In genomic region chr11:95042906-95043305, GRCh38 we compare ENCODE assay signal across 38 cellular contexts. TPM values are rescaled to one million over a fixed set of nuclear protein-coding genes. Genes with fewer than 3 reads are reported as not detected.
"Had no signal": no experiment of that assay in that cellular context is flagged by ENCODE, and none has a peak within 500 bp of the region (broad histone marks: within the 10 kb centered on the region; RNA-seq: fewer than 3 reads in every experiment).

No MANE protein-coding gene starts in this region.

- DNase-seq: activated B cell treated with CpG ODN at 0.5 μM for 24 hours; activated CD4-positive, alpha-beta memory T cell treated with anti-CD3 and anti-CD28 coated beads for 36 hours; activated CD4-positive, alpha-beta T cell treated with anti-CD3 and anti-CD28 coated beads for 4 hours; activated CD4-positive, alpha-beta T cell treated with anti-CD3 and anti-CD28 coated beads, Interleukin-2, amount 50 U/mL, for 1 hour; activated CD4-positive, alpha-beta T cell treated with anti-CD3 and anti-CD28 coated beads, Interleukin-2, amount 50 U/mL, for 4 hours; activated CD4-positive, CD25-positive, alpha-beta regulatory T cell treated with anti-CD3 and anti-CD28 coated beads, Interleukin-2, amount 50 U/mL, for 72 hours; activated CD8-positive, alpha-beta memory T cell treated with anti-CD3 and anti-CD28 coated beads, Interleukin-2, amount 50 U/mL, for 4 hours; activated CD8-positive, alpha-beta T cell treated with anti-CD3 and anti-CD28 coated beads for 36 hours; activated effector memory CD4-positive, alpha-beta T cell treated with anti-CD3 and anti-CD28 coated beads, Interleukin-2, amount 50 U/mL, for 16 hours; activated gamma-delta T cell treated with Interleukin-2 at 50 U/mL for 16 hours; activated naive CD4-positive, alpha-beta T cell; activated naive CD4-positive, alpha-beta T cell treated with anti-CD3 and anti-CD28 coated beads for 36 hours; activated naive CD4-positive, alpha-beta T cell treated with anti-CD3 and anti-CD28 coated beads, Interleukin-2, amount 50 U/mL, for 16 hours; activated naive CD8-positive, alpha-beta T cell treated with anti-CD3 and anti-CD28 coated beads for 36 hours; activated T-cell treated with anti-CD3 and anti-CD28 coated beads for 4 hours; activated T-cell treated with anti-CD3 and anti-CD28 coated beads, Interleukin-2, amount 50 U/mL, for 1 hour; activated T-cell treated with anti-CD3 and anti-CD28 coated beads, Interleukin-2, amount 50 U/mL, for 4 hours; activated T-cell treated with anti-CD3 and anti-CD28 coated beads, Interleukin-2, amount 50 U/mL, for 72 hours; adrenal gland; amniotic stem cell; aorta; caudate nucleus; SW 1271; T-helper 1 cell; T-helper 2 cell; T-helper 9 cell had no signal

- H3K9me3 Mint-ChIP-seq: activated B cell treated with CpG ODN at 0.5 μM for 24 hours; activated CD4-positive, alpha-beta memory T cell treated with anti-CD3 and anti-CD28 coated beads for 36 hours; activated CD4-positive, alpha-beta T cell treated with anti-CD3 and anti-CD28 coated beads, Interleukin-2, amount 10 ng/mL, durations not matched to agents 24 days and 14 days; activated CD8-positive, alpha-beta T cell treated with anti-CD3 and anti-CD28 coated beads for 36 hours; activated naive CD4-positive, alpha-beta T cell treated with anti-CD3 and anti-CD28 coated beads for 36 hours; activated naive CD4-positive, alpha-beta T cell treated with anti-CD3 and anti-CD28 coated beads, Interleukin-2, amount 50 U/mL, for 72 hours; activated naive CD8-positive, alpha-beta T cell treated with anti-CD3 and anti-CD28 coated beads for 36 hours; activated T-cell treated with anti-CD3 and anti-CD28 coated beads, Interleukin-2, amount 50 U/mL, for 72 hours; activated T-helper 1 cell treated with anti-CD3 and anti-CD28 coated beads, Interleukin-12 subunit alpha, Interleukin-12 subunit beta, Interleukin-2, Interleukin-4 antibody, amounts not matched to agents 30 ng/mL and 10 ng/mL and 1 ng/mL, durations not matched to agents 14 hours and 24 hours and 36 hours; activated T-helper 17 cell treated with anti-CD3 and anti-CD28 coated beads, Interleukin-2, amount 50 U/mL, for 72 hours; central memory CD8-positive, alpha-beta T cell; T-helper 1 cell treated with Interleukin-12 subunit alpha and Interleukin-12 subunit beta and Interleukin-4 antibody, amounts not matched to agents 30 μg/mL and 1 μg/mL, for 36 hours; T-helper 2 cell treated with Interferon-gamma antibody and Interleukin-4, amounts not matched to agents 5 μg/mL and 100 μg/mL, for 36 hours had no signal

- H3K4me3 ChIP-seq: adrenal gland, cardiac muscle cell had no signal

- H3K4me3 Mint-ChIP-seq: activated B cell treated with CpG ODN at 0.5 μM for 24 hours; activated CD4-positive, alpha-beta memory T cell treated with anti-CD3 and anti-CD28 coated beads for 36 hours; activated CD4-positive, alpha-beta T cell treated with anti-CD3 and anti-CD28 coated beads, Interleukin-2, amount 10 ng/mL, durations not matched to agents 24 days and 14 days; activated CD8-positive, alpha-beta T cell treated with anti-CD3 and anti-CD28 coated beads for 36 hours; activated naive CD4-positive, alpha-beta T cell treated with anti-CD3 and anti-CD28 coated beads for 36 hours; activated naive CD8-positive, alpha-beta T cell treated with anti-CD3 and anti-CD28 coated beads for 36 hours; activated T-cell treated with anti-CD3 and anti-CD28 coated beads, Interleukin-2, amount 50 U/mL, for 4 hours; activated T-cell treated with anti-CD3 and anti-CD28 coated beads, Interleukin-2, amount 50 U/mL, for 72 hours; activated T-helper 1 cell treated with anti-CD3 and anti-CD28 coated beads, Interleukin-12 subunit alpha, Interleukin-12 subunit beta, Interleukin-2, Interleukin-4 antibody, amounts not matched to agents 30 ng/mL and 10 ng/mL and 1 ng/mL, durations not matched to agents 14 hours and 24 hours and 36 hours; activated T-helper 17 cell treated with anti-CD3 and anti-CD28 coated beads, Interleukin-2, amount 50 U/mL, for 72 hours; brain; central memory CD8-positive, alpha-beta T cell; T-helper 1 cell treated with Interleukin-12 subunit alpha and Interleukin-12 subunit beta and Interleukin-4 antibody, amounts not matched to agents 30 μg/mL and 1 μg/mL, for 36 hours; T-helper 2 cell treated with Interferon-gamma antibody and Interleukin-4, amounts not matched to agents 5 μg/mL and 100 μg/mL, for 36 hours had no signal

- H3K4me1 Mint-ChIP-seq: activated B cell treated with CpG ODN at 0.5 μM for 24 hours; central memory CD8-positive, alpha-beta T cell had no signal

- H3K36me3 ChIP-seq: adrenal gland, cardiac muscle cell had no signal

- H3K4me1 ChIP-seq: adrenal gland had no signal

- ATAC-seq: activated CD8-positive, alpha-beta T cell treated with anti-CD3 and anti-CD28 coated beads for 36 hours; activated naive CD4-positive, alpha-beta T cell treated with anti-CD3 and anti-CD28 coated beads, Interleukin-2, amount 50 U/mL, for 72 hours; activated T-cell treated with anti-CD3 and anti-CD28 coated beads, Interleukin-2, amount 50 U/mL, for 4 hours; activated T-cell treated with anti-CD3 and anti-CD28 coated beads, Interleukin-2, amount 50 U/mL, for 72 hours; activated T-helper 17 cell treated with anti-CD3 and anti-CD28 coated beads, Interleukin-2, amount 50 U/mL, for 72 hours had no signal

- H3K27ac Mint-ChIP-seq: activated B cell treated with CpG ODN at 0.5 μM for 24 hours; activated CD4-positive, alpha-beta memory T cell treated with anti-CD3 and anti-CD28 coated beads for 36 hours; activated CD4-positive, alpha-beta T cell treated with anti-CD3 and anti-CD28 coated beads, Interleukin-2, amount 10 ng/mL, durations not matched to agents 24 days and 14 days; activated CD8-positive, alpha-beta T cell treated with anti-CD3 and anti-CD28 coated beads for 36 hours; activated naive CD4-positive, alpha-beta T cell treated with anti-CD3 and anti-CD28 coated beads for 36 hours; activated naive CD4-positive, alpha-beta T cell treated with anti-CD3 and anti-CD28 coated beads, Interleukin-2, amount 50 U/mL, for 72 hours; activated naive CD8-positive, alpha-beta T cell treated with anti-CD3 and anti-CD28 coated beads for 36 hours; activated T-cell treated with anti-CD3 and anti-CD28 coated beads, Interleukin-2, amount 50 U/mL, for 72 hours; activated T-helper 1 cell treated with anti-CD3 and anti-CD28 coated beads, Interleukin-12 subunit alpha, Interleukin-12 subunit beta, Interleukin-2, Interleukin-4 antibody, amounts not matched to agents 30 ng/mL and 10 ng/mL and 1 ng/mL, durations not matched to agents 14 hours and 24 hours and 36 hours; activated T-helper 17 cell treated with anti-CD3 and anti-CD28 coated beads, Interleukin-2, amount 50 U/mL, for 72 hours; brain; T-helper 1 cell treated with Interleukin-12 subunit alpha and Interleukin-12 subunit beta and Interleukin-4 antibody, amounts not matched to agents 30 μg/mL and 1 μg/mL, for 36 hours; T-helper 2 cell treated with Interferon-gamma antibody and Interleukin-4, amounts not matched to agents 5 μg/mL and 100 μg/mL, for 36 hours had no signal

- H3K9me3 ChIP-seq: adrenal gland had no signal

- H3K27ac ChIP-seq: adrenal gland, cardiac muscle cell had no signal

- H3K36me3 Mint-ChIP-seq: activated CD4-positive, alpha-beta memory T cell treated with anti-CD3 and anti-CD28 coated beads for 36 hours; activated naive CD8-positive, alpha-beta T cell treated with anti-CD3 and anti-CD28 coated beads for 36 hours; brain had no signal

RNA-seq across cellular contexts. Expression of gene KDM4F, which starts 6.3 kb away (rescaled TPM):
- total RNA-seq: activated B cell treated with CpG ODN at 0.5 μM for 24 hours; activated CD4-positive, alpha-beta memory T cell treated with anti-CD3 and anti-CD28 coated beads for 36 hours; activated CD4-positive, alpha-beta T cell treated with anti-CD3 and anti-CD28 coated beads, Interleukin-2, amount 10 ng/mL, durations not matched to agents 24 days and 14 days; activated CD8-positive, alpha-beta memory T cell treated with anti-CD3 and anti-CD28 coated beads for 36 hours; activated CD8-positive, alpha-beta T cell treated with anti-CD3 and anti-CD28 coated beads for 36 hours; activated naive CD4-positive, alpha-beta T cell treated with anti-CD3 and anti-CD28 coated beads for 36 hours; activated naive CD4-positive, alpha-beta T cell treated with anti-CD3 and anti-CD28 coated beads, Interleukin-2, amount 50 U/mL, for 72 hours; activated naive CD8-positive, alpha-beta T cell treated with anti-CD3 and anti-CD28 coated beads for 36 hours; activated T-cell treated with anti-CD3 and anti-CD28 coated beads, Interleukin-2, amount 50 U/mL, for 4 hours; activated T-cell treated with anti-CD3 and anti-CD28 coated beads, Interleukin-2, amount 50 U/mL, for 72 hours; activated T-helper 1 cell treated with anti-CD3 and anti-CD28 coated beads, Interleukin-12 subunit alpha, Interleukin-12 subunit beta, Interleukin-2, Interleukin-4 antibody, amounts not matched to agents 30 ng/mL and 10 ng/mL and 1 ng/mL, durations not matched to agents 14 hours and 24 hours and 36 hours; activated T-helper 17 cell treated with anti-CD3 and anti-CD28 coated beads, Interleukin-2, amount 50 U/mL, for 72 hours; adrenal gland; aorta; astrocyte; bronchial epithelial cell; cardiac muscle cell had no signal

RNA-seq across cellular contexts. Expression of gene KDM4E, which starts 17.8 kb away (rescaled TPM):
- total RNA-seq: activated B cell treated with CpG ODN at 0.5 μM for 24 hours; activated CD4-positive, alpha-beta memory T cell treated with anti-CD3 and anti-CD28 coated beads for 36 hours; activated CD4-positive, alpha-beta T cell treated with anti-CD3 and anti-CD28 coated beads, Interleukin-2, amount 10 ng/mL, durations not matched to agents 24 days and 14 days; activated CD8-positive, alpha-beta memory T cell treated with anti-CD3 and anti-CD28 coated beads for 36 hours; activated CD8-positive, alpha-beta T cell treated with anti-CD3 and anti-CD28 coated beads for 36 hours; activated naive CD4-positive, alpha-beta T cell treated with anti-CD3 and anti-CD28 coated beads for 36 hours; activated naive CD8-positive, alpha-beta T cell treated with anti-CD3 and anti-CD28 coated beads for 36 hours; activated T-cell treated with anti-CD3 and anti-CD28 coated beads, Interleukin-2, amount 50 U/mL, for 4 hours; activated T-cell treated with anti-CD3 and anti-CD28 coated beads, Interleukin-2, amount 50 U/mL, for 72 hours; activated T-helper 1 cell treated with anti-CD3 and anti-CD28 coated beads, Interleukin-12 subunit alpha, Interleukin-12 subunit beta, Interleukin-2, Interleukin-4 antibody, amounts not matched to agents 30 ng/mL and 10 ng/mL and 1 ng/mL, durations not matched to agents 14 hours and 24 hours and 36 hours; activated T-helper 17 cell treated with anti-CD3 and anti-CD28 coated beads, Interleukin-2, amount 50 U/mL, for 72 hours; adrenal gland; aorta; bronchial epithelial cell; cardiac muscle cell had no signal
